25 cellular contexts compared by ENCODE assay signal in the genomic region with DNA sequence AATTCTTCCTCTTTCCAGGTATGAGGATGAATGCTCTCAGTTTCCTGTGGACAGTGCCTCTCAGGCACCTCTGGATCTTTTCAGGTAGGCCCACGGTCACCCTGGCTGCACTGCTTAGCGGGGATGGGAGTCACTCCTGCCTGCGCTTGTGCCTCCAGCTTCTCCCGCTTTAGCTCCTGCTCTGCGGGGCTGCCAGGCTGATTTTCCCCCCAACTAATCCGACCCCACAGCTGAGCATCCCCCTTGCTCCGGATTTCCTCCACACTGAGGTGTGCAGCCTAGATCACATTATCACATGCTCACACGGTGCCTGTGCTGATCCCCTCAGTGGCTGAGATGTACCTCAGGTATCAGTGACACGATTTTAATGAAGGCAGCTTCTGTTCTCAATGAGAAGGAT.
"Had no signal": no experiment of that assay in that cellular context is flagged by ENCODE, and none has a peak within 500 bp of the region (broad histone marks: within the 10 kb centered on the region; RNA-seq: fewer than 3 reads in every experiment).

No MANE protein-coding gene starts in this region.

- H3K36me3 ChIP-seq: neutrophil, pancreas, right lobe of liver, sigmoid colon, stomach, thoracic aorta, thyroid gland, tibial nerve, upper lobe of left lung, vagina had no signal

- H3K4me3 ChIP-seq: pancreas, psoas muscle, right lobe of liver, sigmoid colon, stomach, thoracic aorta, thyroid gland, tibial nerve, upper lobe of left lung, vagina had no signal

- FAIRE-seq: pancreas, small intestine, urothelium cell line had no signal

- H3K27ac ChIP-seq: neutrophil, pancreas, psoas muscle, right lobe of liver, sigmoid colon, stomach, thoracic aorta, thyroid gland, tibial nerve, upper lobe of left lung, vagina had no signal

- DNase-seq: naive thymus-derived CD8-positive, alpha-beta T cell; nephron progenitor cell; nucleus accumbens; pancreas; posterior cingulate gyrus; psoas muscle; right cardiac atrium; right lobe of liver; sigmoid colon; small intestine; stimulated activated CD4-positive, alpha-beta T cell treated with anti-CD3 and anti-CD28 coated beads, Interleukin-15, amount 100 ng/mL, for 24 hours; stimulated activated CD4-positive, alpha-beta T cell treated with anti-CD3 and anti-CD28 coated beads, Interleukin-2, amount 100 ng/mL, for 24 hours; stimulated activated CD4-positive, alpha-beta T cell treated with anti-CD3 and anti-CD28 coated beads, Interleukin-2, amount 100 ng/mL, for 48 hours; stimulated activated CD4-positive, alpha-beta T cell treated with anti-CD3 and anti-CD28 coated beads, Interleukin-4, amount 100 ng/mL, for 24 hours; stimulated activated naive B cell treated with anti-CD40 and anti-IgM and Interleukin-4, amounts not matched to agents 10 μg/mL and 1 μg/mL and 100 μg/mL, for 72 hours; stimulated activated naive CD4-positive, alpha-beta T cell treated with Interleukin-2 at 50 U/mL for 16 hours; stomach; thyroid gland; trophoblast cell; upper lobe of left lung had no signal

- H3K27me3 ChIP-seq: neutrophil, pancreas, right lobe of liver, sigmoid colon, stomach, thyroid gland, tibial nerve, upper lobe of left lung, vagina had no signal

- H3K4me1 ChIP-seq: pancreas, psoas muscle, right lobe of liver, sigmoid colon, stomach, thyroid gland, tibial nerve, vagina had no signal

- H3K9me3 ChIP-seq: neutrophil, pancreas, psoas muscle, right lobe of liver, sigmoid colon, stomach, thoracic aorta, thyroid gland, tibial nerve, upper lobe of left lung, vagina had no signal
